In genomic region chr15:65901336-65901735, GRCh38 we compare ENCODE assay signal across 19 cellular contexts. TPM values are rescaled to one million over a fixed set of nuclear protein-coding genes. Genes with fewer than 3 reads are reported as not detected.
DNase-seq lines count a peak whose midpoint lies in the region; FAIRE-seq and TF ChIP-seq lines count a peak whose summit lies in the region.
"Had no signal": no experiment of that assay in that cellular context is flagged by ENCODE, and none has a peak within 500 bp of the region (broad histone marks: within the 10 kb centered on the region; RNA-seq: fewer than 3 reads in every experiment).

No MANE protein-coding gene starts in this region.

- CTCF ChIA-PET in SK-N-SH (lab: Yijun Ruan, JAX) = interaction anchor here (1.4 kb wide), 1 partner anchor 305 kb away, joined by 6 read pairs; no protein-coding TSS in a partner anchor

- H3K9me3 Mint-ChIP-seq in endodermal cell = no peaks in the 10 kb centered on the region

- H3K4me1 ChIP-seq in endodermal cell (ENCODE audit: control insufficient read depth, insufficient read depth, low read length) = peaks cover 12% of the 10 kb centered on the region
- H3K4me1 ChIP-seq in neutrophil (ENCODE audit: control insufficient read depth in 1 of 2, insufficient read depth in 1 of 2, low read depth in 1 of 2, low read length in 1 of 2) = peaks cover 35 to 44% of the 10 kb centered on the region in 2 experiments
- H3K4me1 ChIP-seq in SK-N-SH (ENCODE audit: control insufficient read depth in 1 of 2, insufficient read depth in 2 of 2, low read depth in 1 of 2, low read length in 1 of 2) = no peaks in the 10 kb centered on the region; a peak in 1 of 4 replicates
- H3K4me1 ChIP-seq in ascending aorta = no peaks in the 10 kb centered on the region
- H3K4me1 ChIP-seq: BE2C had no signal

- H3K79me2 ChIP-seq in SK-N-SH (ENCODE audit: insufficient read depth) = no peaks in the 10 kb centered on the region

- peaks cover 18% of the 10 kb centered on the region for H3K4me1 Mint-ChIP-seq in endodermal cell

- TF ChIP-seq EP300 in SK-N-SH (IDR thresholded peaks at IDR 0.05; ENCODE audit: borderline replicate concordance in 1 of 2, low read depth in 1 of 2, low read length in 1 of 2) = no peak

- H3K9me2 ChIP-seq in SK-N-SH = no peaks in the 10 kb centered on the region

- H3K36me3 ChIP-seq in endodermal cell (ENCODE audit: control insufficient read depth, insufficient read depth, low read length) (peaks cover 86% of the 10 kb centered on the region), neutrophil (peaks cover 47% of the 10 kb centered on the region), SK-N-SH (replicated peaks in 1 of 2; ENCODE audit: control insufficient read depth in 1 of 2, insufficient read depth in 2 of 2, low read length in 1 of 2) (peaks cover 41 to 82% of the 10 kb centered on the region in 2 experiments), ascending aorta (peaks cover 26 to 89% of the 10 kb centered on the region in 2 donors)

- TF ChIP-seq RAD21 in SK-N-SH (IDR thresholded peaks at IDR 0.05; ENCODE audit: low read length) = no peak

- H3K27ac Mint-ChIP-seq in endodermal cell = peak overlapping the region; percentile 26

- no peak overlapping the region for H3K4me2 ChIP-seq in SK-N-SH

- H3K27me3 ChIP-seq in endodermal cell (ENCODE audit: control insufficient read depth, insufficient read depth, low read length, poor library complexity, severe bottlenecking) (no peaks in the 10 kb centered on the region), neutrophil (no peaks in the 10 kb centered on the region), SK-N-SH (ENCODE audit: insufficient read depth) (no peaks in the 10 kb centered on the region), ascending aorta (no peaks in the 10 kb centered on the region)
- H3K27me3 ChIP-seq: BE2C had no signal

- TF ChIP-seq CTCF in 22Rv1 (IDR thresholded peaks at IDR 0.05) (no peak), endodermal cell (conservative IDR thresholded peaks at IDR 0.05) (no peak), neutrophil (IDR thresholded peaks at IDR 0.05) (no peak), SK-N-SH (IDR thresholded peaks at IDR 0.05) (no peak), ascending aorta (IDR thresholded peaks at IDR 0.05) (no peak)

- H3K4me3 ChIP-seq in endodermal cell (ENCODE audit: low read length) (peak overlapping the region; percentile 42), neutrophil (ENCODE audit: low read depth in 1 of 2, low read length in 1 of 2) (no peak overlapping the region), SK-N-SH (ENCODE audit: low read depth in 2 of 2, low read length in 1 of 2) (no peak overlapping the region), ascending aorta (no peak overlapping the region)

- no peaks in the 10 kb centered on the region for H3K27me3 Mint-ChIP-seq in endodermal cell (ENCODE audit: insufficient read depth)

- POLR2A ChIA-PET in SK-N-SH (lab: Yijun Ruan, JAX) = no interaction called here

- no peak overlapping the region for H3K4me3 Mint-ChIP-seq in endodermal cell

- DNase-seq in GM19239 (ENCODE audit: insufficient read length, low spot score) (no peak), endodermal cell (no peak), HT-29 (ENCODE audit: low spot score) (no peak), SK-N-SH (no peak), ascending aorta (ENCODE audit: low spot score in 2 of 2) (no peak)
- no peak for DNase-seq in activated CD4-positive, alpha-beta T cell treated with anti-CD3 and anti-CD28 coated beads for 4 hours
- DNase-seq: BE2C, DMS79, H7, KBM-7, NCI-H1092 treated with DMSO at 0.1 percent for 48 hours, NCI-H1694, NCI-H2081 treated with DMSO at 0.1 percent for 48 hours, NCI-H2171 treated with DMSO at 0.1 percent for 48 hours, NCI-H446, NCI-H526 had no signal

- no peaks in the 10 kb centered on the region for H3F3A ChIP-seq in SK-N-SH (replicated peaks; ENCODE audit: insufficient read depth)

- intact Hi-C loops in ascending aorta (cut with DNase I) = no loop called here

- H2AFZ ChIP-seq in SK-N-SH (ENCODE audit: low read depth) = no peak overlapping the region

- H3K27ac ChIP-seq in 22Rv1 (peak overlapping the region; percentile 29; the same call in 1 of the 2 replicates), endodermal cell (ENCODE audit: low read depth, low read length) (no peak overlapping the region), neutrophil (peak overlapping the region; percentile 83), SK-N-SH (ENCODE audit: low read depth in 2 of 2, low read length in 1 of 2) (no peak overlapping the region), ascending aorta (no peak overlapping the region)

- peak; percentile 26 for FAIRE-seq in GM19239 (lab: Jason Lieb, UNC)
- FAIRE-seq: HepG2 had no signal

- WGBS in endodermal cell (ENCODE audit: insufficient coverage in 1 of 2, insufficient read length in 1 of 2), 2 experiments = 58 to 90% methylated on average over 2 of the region's 2 CpGs
- 90% methylated on average over 2 of the region's 2 CpGs for WGBS in SK-N-SH (ENCODE audit: low lambda C conversion rate)

- H3K9me3 ChIP-seq in endodermal cell (ENCODE audit: control insufficient read depth, low read length) = no peaks in the 10 kb centered on the region
- H3K9me3 ChIP-seq in neutrophil = no peaks in the 10 kb centered on the region
- H3K9me3 ChIP-seq in SK-N-SH = no peaks in the 10 kb centered on the region
- no peaks in the 10 kb centered on the region for H3K9me3 ChIP-seq in ascending aorta
- H3K9me3 ChIP-seq: BE2C had no signal

- no peaks in the 10 kb centered on the region for H4K20me1 ChIP-seq in SK-N-SH (ENCODE audit: insufficient read depth)

- H3K36me3 Mint-ChIP-seq in endodermal cell (ENCODE audit: low read depth) = peaks cover 53% of the 10 kb centered on the region

- H3K9ac ChIP-seq in endodermal cell (ENCODE audit: extremely low read depth, low read length, poor library complexity, severe bottlenecking) = no peak overlapping the region
- no peak overlapping the region for H3K9ac ChIP-seq in SK-N-SH

TF ChIP-seq in SK-N-SH, 30 proteins besides CTCF, POLR2A, EP300 and RAD21 (continues in another document):
- no peak for TF ChIP-seq ZBTB33 (IDR thresholded peaks at IDR 0.05; ENCODE audit: borderline replicate concordance, low read depth)
- TF ChIP-seq TAF1 (IDR thresholded peaks at IDR 0.05; ENCODE audit: borderline replicate concordance, low read depth, low read length) = no peak
- TF ChIP-seq IRF3 (IDR thresholded peaks at IDR 0.05; ENCODE audit: low read depth, low read length) = no peak
- TF ChIP-seq MXI1 (IDR thresholded peaks at IDR 0.05; ENCODE audit: low read depth, low read length) = no peak
- TF ChIP-seq FOXM1 (IDR thresholded peaks at IDR 0.05; ENCODE audit: low read depth) = no peak
- no peak for TF ChIP-seq TEAD4 (IDR thresholded peaks at IDR 0.05; ENCODE audit: borderline replicate concordance, insufficient read depth)
- TF ChIP-seq RFX5 (IDR thresholded peaks at IDR 0.05; ENCODE audit: low read length) = no peak
- TF ChIP-seq NRF1 (IDR thresholded peaks at IDR 0.05; ENCODE audit: low read depth, low read length) = no peak
- no peak for TF ChIP-seq ELF1 (IDR thresholded peaks at IDR 0.05)
- no peak for TF ChIP-seq GABPA (IDR thresholded peaks at IDR 0.05; ENCODE audit: low read depth)
- no peak for TF ChIP-seq PBX3 (IDR thresholded peaks at IDR 0.05)
- no peak for TF ChIP-seq EZH2phosphoT487 (IDR thresholded peaks at IDR 0.05; ENCODE audit: borderline replicate concordance, low read depth)

RNA-seq across cellular contexts. Expression of gene RAB11A, which starts 32.0 kb away (rescaled TPM):
- 100 to 1,000 TPM; 233 to 295 TPM for total RNA-seq in endodermal cell
- 249 TPM for polyA plus RNA-seq in endodermal cell (2013, experiment 1 of 2)
- polyA plus RNA-seq in endodermal cell (2013, experiment 2 of 2) = 228 TPM
- 233 and 329 TPM in 2 replicates for total RNA-seq in HT-29 (2014; rRNA removed; shearing (Covaris generic))
- 293 and 352 TPM in 2 replicates for polyA plus RNA-seq in SK-N-SH (2012; rRNA removed)
- 463 and 510 TPM in 2 replicates for polyA plus RNA-seq in SK-N-SH (2012; cell fraction: cytosol; rRNA removed)
- polyA plus RNA-seq in SK-N-SH (2012; cell fraction: nucleus; rRNA removed) = 125 and 166 TPM in 2 replicates
- 192 TPM for total RNA-seq in ascending aorta

Comparison
In these comparisons a context has a peak if more than half of its experiments do, and no peak if none do; other contexts are left out.
1. H3K27ac ChIP-seq: peak in 22Rv1 (single experiment) and neutrophil (single experiment); none in endodermal cell (single experiment), SK-N-SH (0 of 2) and ascending aorta (0 of 2).